8 cellular contexts compared by ENCODE assay signal in the genomic region with DNA sequence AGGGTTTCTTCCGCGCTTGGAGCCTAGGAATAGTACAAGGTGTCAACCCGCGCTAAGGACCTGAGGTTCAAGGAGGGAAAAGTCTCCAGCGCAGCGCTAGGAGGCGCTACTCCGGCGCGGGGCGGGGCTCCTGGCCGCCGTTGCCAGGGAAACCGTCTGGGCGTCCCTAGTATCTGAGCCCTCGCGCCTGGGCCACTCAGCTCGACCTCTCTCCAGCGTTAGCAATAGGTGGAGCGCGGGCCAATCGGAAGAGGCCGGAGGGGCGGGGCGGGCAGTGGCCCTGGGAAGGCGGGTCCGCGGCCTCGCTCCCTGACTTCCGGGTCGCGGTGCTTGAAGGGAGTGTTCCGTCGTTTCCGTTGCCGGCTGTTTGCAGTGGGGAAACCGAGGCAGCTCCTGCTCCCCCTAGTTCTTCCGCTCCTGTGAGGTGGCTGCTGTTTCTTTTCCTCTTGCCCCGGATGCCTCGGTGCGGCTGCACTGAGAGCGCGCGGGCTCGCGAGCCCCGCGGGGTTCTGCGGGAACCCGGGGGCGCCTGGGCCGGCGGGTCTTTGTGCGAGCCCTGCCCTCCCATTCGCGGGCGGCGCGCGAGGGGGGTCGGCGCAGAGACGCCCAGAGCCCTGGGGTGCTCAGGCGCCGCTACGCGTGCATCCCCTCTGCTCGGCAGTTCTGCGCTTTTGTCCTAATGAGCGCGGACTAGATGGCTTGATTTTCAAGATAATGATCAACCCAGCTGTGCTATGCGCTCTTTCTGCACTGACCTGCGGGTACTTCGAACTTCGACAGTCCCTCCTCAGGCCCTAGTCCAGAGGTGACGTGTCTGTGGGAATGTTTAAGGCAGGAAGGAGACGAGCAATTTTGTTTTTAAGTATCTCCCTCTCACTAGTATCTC. TPM values are rescaled to one million over a fixed set of nuclear protein-coding genes. Genes with fewer than 3 reads are reported as not detected.
DNase-seq lines count a peak whose midpoint lies in the region; ATAC-seq and TF ChIP-seq lines count a peak whose summit lies in the region.

Gene ELMOD2 (plus strand): TSS at position 312 of the 886 bp plus-strand sequence. CDS start 1,261 bp downstream, outside the sequence.

- H3K27ac ChIP-seq in adrenal gland (peak within 1 kb of the TSS in 4 of 5 donors; percentile 69 to 87 (median 84)), heart right ventricle (peak within 1 kb of the TSS; percentile 38 to 94 (median 87))

- peak within 1 kb of the TSS; percentile 68 to 86 for H3K27ac Mint-ChIP-seq in T-cell

- H3K27me3 Mint-ChIP-seq in T-cell = no peaks in the 10 kb centered on the region

- POLR2A ChIA-PET in T-cell (lab: Charles Lee) = interaction anchor here (0.5 to 0.7 kb wide), 3 partner anchors 152 to 1508 kb away, joined by 3 to 13 read pairs (median 4); no protein-coding TSS in a partner anchor

- intact Hi-C loops in adrenal gland (cut with DNase I) = no loop called here
- intact Hi-C loops in heart right ventricle (cut with DNase I) = loop anchor here in 7 of 10 donors (2.0 to 10.0 kb wide), 12 partner anchors 81 to 331 kb away; partner anchors contain the start of genes CLGN (in 3 of the 7), SCOC (in 3 of the 7) and TBC1D9 (in 2 of the 7)
- intact Hi-C loops in posterior vena cava (cut with DNase I) = no loop called here

- peaks cover 23 to 33% (median 30%) of the 10 kb centered on the region in 3 donors for H3K4me1 Mint-ChIP-seq in T-cell

- H3K36me3 Mint-ChIP-seq in T-cell = peaks cover 21% of the 10 kb centered on the region

- H3K4me1 ChIP-seq in adrenal gland (replicated peaks in 1 of 2) (peaks cover 6 to 31% of the 10 kb centered on the region in 2 donors), heart right ventricle (peaks cover 0 to 40% (median 18%) of the 10 kb centered on the region in 9 donors)

- H3K9me3 ChIP-seq in adrenal gland (replicated peaks in 1 of 3) (no peaks in the 10 kb centered on the region), heart right ventricle (peaks cover 0 to 6% (median 0%) of the 10 kb centered on the region in 11 donors)

- peak; percentile 99 for DNase-seq in NCI-H1436 (lab: John Stamatoyannopoulos, UW)
- peak; percentile 91 to 99 (median 97) for DNase-seq in T-cell
- peak; percentile 97 to 99 (median 99) for DNase-seq in adrenal gland
- peak; percentile 99 for DNase-seq in heart right ventricle
- DNase-seq in posterior vena cava (ENCODE audit: low spot score) = peak; percentile 100
- peak; percentile 99 for DNase-seq in ureter (ENCODE audit: low spot score)

- peak within 1 kb of the TSS; percentile 81 to 84 (median 84) for H3K4me3 Mint-ChIP-seq in T-cell

- no peaks in the 10 kb centered on the region for H3K27me3 ChIP-seq in adrenal gland
- H3K27me3 ChIP-seq in heart right ventricle = no peaks in the 10 kb centered on the region

- H3K9me3 Mint-ChIP-seq in T-cell = no peaks in the 10 kb centered on the region

- WGBS in adrenal gland, 4 donors = 0 to 1% (median 1%) methylated on average over 21 to 77 of the region's 77 CpGs
- 0 to 1% methylated on average over 77 of the region's 77 CpGs for WGBS in heart right ventricle, 2 donors

- CTCF ChIA-PET in T-cell (lab: Charles Lee) = interaction anchor here in 1 of 2 donors (0.6 to 2.0 kb wide), 7 partner anchors 13 to 1228 kb away, joined by 3 to 13 read pairs (median 5); partner anchors contain the start of gene SCOC

- H3K4me3 ChIP-seq in adrenal gland (peak within 1 kb of the TSS in 3 of 4 donors; percentile 62 to 80 (median 72)), heart right ventricle (peak within 1 kb of the TSS; percentile 66 to 98 (median 86))

- H3K36me3 ChIP-seq in adrenal gland (replicated peaks in 1 of 2) = no peaks in the 10 kb centered on the region
- H3K36me3 ChIP-seq in heart right ventricle = peaks cover 0 to 21% (median 10%) of the 10 kb centered on the region in 9 donors

- peak; percentile 9 to 79 for TF ChIP-seq POLR2A in adrenal gland (IDR thresholded peaks at IDR 0.05)

- TF ChIP-seq CTCF in GM12874 (IDR thresholded peaks at IDR 0.05; ENCODE audit: insufficient read depth, low read depth, low read length) (peak; percentile 97), adrenal gland (IDR thresholded peaks at IDR 0.05) (peak; percentile 90 to 95 (median 94)), heart right ventricle (IDR thresholded peaks at IDR 0.05) (peak; percentile 82 to 99 (median 94))

- ATAC-seq in HG02798 (IDR thresholded peaks at IDR 0.05; ENCODE audit: poor library complexity, unreplicated experiment) (peak; percentile 100), T-cell (replicated peaks in 1 of 4) (peak; percentile 98 to 100 (median 100)), heart right ventricle (peak; percentile 100)

RNA-seq across cellular contexts. Expression of gene ELMOD2, which starts in this region (rescaled TPM):
- 10 to 100 TPM; 11.1 to 22.8 (median 18.8) TPM for total RNA-seq in T-cell
- total RNA-seq in adrenal gland = 10 to 100 TPM; 13.3 to 36.6 (median 32.9) TPM
- polyA plus RNA-seq in adrenal gland = 10 to 100 TPM; 16.1 to 48.5 (median 20.4) TPM
- 10 to 100 TPM; 14.3 to 20.3 (median 17.4) TPM for total RNA-seq in heart right ventricle
- 10 to 100 TPM in 1 of 2 donors, 1 to 10 TPM in 1; 6.3 to 16.8 TPM for polyA plus RNA-seq in heart right ventricle
- total RNA-seq in posterior vena cava = 10 to 100 TPM; 21.8 to 24.3 TPM
- 29.5 TPM for total RNA-seq in ureter

Comparison
In these comparisons a context has a peak if more than half of its experiments do, and no peak if none do; other contexts are left out.
1. Peak in every context shown above with its lines: DNase-seq, ATAC-seq, H3K4me3 ChIP-seq and H3K27ac ChIP-seq.
2. intact Hi-C loops: an anchor here in heart right ventricle (2.0 to 10.0 kb wide); none called in adrenal gland and posterior vena cava.